Comparison of ENCODE assay signal across 1 cellular context in the genomic region with DNA sequence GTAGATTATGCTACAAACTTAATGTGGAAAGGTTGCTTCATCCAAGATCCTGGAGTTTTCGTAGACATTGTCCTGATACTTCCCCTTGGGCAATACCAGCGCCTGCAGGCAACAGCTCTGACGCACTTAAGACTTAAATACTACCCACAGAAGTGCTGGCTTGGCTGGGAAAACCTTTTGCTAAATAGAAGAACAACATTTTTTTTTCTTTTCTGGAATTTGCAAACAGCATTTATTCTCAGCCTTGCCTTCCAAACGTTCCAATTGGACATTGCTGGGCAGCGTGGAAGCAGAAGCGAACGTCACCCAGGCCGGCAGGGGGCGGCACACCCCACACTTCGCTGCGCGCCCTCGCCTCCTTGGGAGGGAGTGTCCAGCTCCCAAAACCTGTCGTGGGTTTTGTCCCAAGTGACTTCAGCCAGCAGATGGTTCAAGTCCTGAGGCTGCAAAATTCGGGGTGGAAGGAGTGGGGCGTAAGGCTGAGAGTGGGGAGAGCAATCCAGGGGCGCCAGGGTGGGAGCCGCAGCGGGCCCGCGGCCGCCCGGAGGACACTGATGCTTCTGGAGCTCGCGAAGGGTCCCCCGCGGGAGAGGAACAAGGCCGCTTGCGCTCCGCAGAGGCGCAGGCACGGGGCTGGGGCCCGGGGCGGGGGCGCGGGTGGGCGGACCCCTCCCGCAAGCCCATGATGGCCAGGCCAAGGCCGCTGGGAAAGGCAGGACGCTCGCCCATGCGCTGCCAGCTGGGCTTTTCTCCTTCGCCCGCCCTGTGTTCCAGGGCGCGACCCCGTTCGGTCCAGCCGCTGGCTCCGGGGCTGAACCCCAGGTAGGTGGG.
TF ChIP-seq lines count a peak whose summit lies in the region.

No MANE protein-coding gene starts in this region.

TF ChIP-seq in H1, 55 proteins besides CTCF, POLR2A, EP300 and RAD21 (continued from another document):
- TF ChIP-seq, protein P1, sequence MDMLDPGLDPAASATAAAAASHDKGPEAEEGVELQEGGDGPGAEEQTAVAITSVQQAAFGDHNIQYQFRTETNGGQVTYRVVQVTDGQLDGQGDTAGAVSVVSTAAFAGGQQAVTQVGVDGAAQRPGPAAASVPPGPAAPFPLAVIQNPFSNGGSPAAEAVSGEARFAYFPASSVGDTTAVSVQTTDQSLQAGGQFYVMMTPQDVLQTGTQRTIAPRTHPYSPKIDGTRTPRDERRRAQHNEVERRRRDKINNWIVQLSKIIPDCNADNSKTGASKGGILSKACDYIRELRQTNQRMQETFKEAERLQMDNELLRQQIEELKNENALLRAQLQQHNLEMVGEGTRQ (IDR thresholded peaks at IDR 0.05; ENCODE audit: low read length), result no peak
- TF ChIP-seq TCF12 (IDR thresholded peaks at IDR 0.05; ENCODE audit: low read depth, low read length) (no peak), HDAC2 (IDR thresholded peaks at IDR 0.05; ENCODE audit: borderline replicate concordance in 1 of 2, low read depth in 2 of 2, low read length in 2 of 2) (peak; percentile 69 to 78; a peak in 1 of 4 replicates), BRCA1 (IDR thresholded peaks at IDR 0.05; ENCODE audit: low read depth, low read length) (no peak), KDM5A (IDR thresholded peaks at IDR 0.05; ENCODE audit: low read length) (no peak), CHD1 (IDR thresholded peaks at IDR 0.05; ENCODE audit: low read depth, low read length) (no peak), RBBP5 (IDR thresholded peaks at IDR 0.05; ENCODE audit: borderline replicate concordance, low read depth, low read length) (no peak), GABPA (IDR thresholded peaks at IDR 0.05; ENCODE audit: borderline replicate concordance, insufficient read depth, low read length) (0 out of 2 replicates have a peak, but pooled peaks have one; percentile 41), RNF2 (IDR thresholded peaks at IDR 0.05; ENCODE audit: borderline replicate concordance, low read depth, low read length, missing control alignments, poor library complexity, severe bottlenecking) (no peak), SAP30 (IDR thresholded peaks at IDR 0.05; ENCODE audit: insufficient read depth, insufficient replicate concordance, low read length) (no peak), SIRT6 (IDR thresholded peaks at IDR 0.05; ENCODE audit: low read length) (no peak), E2F6 (IDR thresholded peaks at IDR 0.05) (no peak), BCL11A (IDR thresholded peaks at IDR 0.05; ENCODE audit: low read depth in 2 of 2, low read length in 2 of 2) (no peak)
